Comparison of ENCODE assay signal across 31 cellular contexts in genomic region chr10:100114460-100114859, GRCh38. TPM values are rescaled to one million over a fixed set of nuclear protein-coding genes. Genes with fewer than 3 reads are reported as not detected.
"Had no signal": no experiment of that assay in that cellular context is flagged by ENCODE, and none has a peak within 500 bp of the region (broad histone marks: within the 10 kb centered on the region; RNA-seq: fewer than 3 reads in every experiment).

No MANE protein-coding gene starts in this region.

- H3K9me3 Mint-ChIP-seq: dendritic cell treated with granulocyte-macrophage colony-stimulating factor and Interleukin-4, amounts not matched to agents 40 ng/mL and 50 ng/mL, for 4 days; endodermal cell had no signal

- FAIRE-seq: colon, endometrium, islet of Langerhans, keratinocyte had no signal

- H3K27ac Mint-ChIP-seq: dendritic cell treated with granulocyte-macrophage colony-stimulating factor and Interleukin-4, amounts not matched to agents 40 ng/mL and 50 ng/mL, for 4 days; effector memory CD8-positive, alpha-beta T cell; endodermal cell; memory B cell had no signal

- H3K4me3 ChIP-seq: gastrocnemius medialis, left lung, lower lobe of right lung had no signal

- DNase-seq: cortex of kidney; effector CD8-positive, alpha-beta T cell; effector memory CD8-positive, alpha-beta T cell; endodermal cell; erythroblast; esophagus squamous epithelium; foreskin melanocyte; gastrocnemius medialis; heart right ventricle; hippocampal formation; left cardiac atrium; left ventricle myocardium superior; lower lobe of right lung; mesendoderm; midbrain had no signal

- H3K4me1 Mint-ChIP-seq: memory B cell had no signal

- H3K36me3 ChIP-seq: esophagus squamous epithelium, gastrocnemius medialis, heart right ventricle, left lung, lower lobe of right lung had no signal

- H3K4me3 Mint-ChIP-seq: dendritic cell treated with granulocyte-macrophage colony-stimulating factor and Interleukin-4, amounts not matched to agents 40 ng/mL and 50 ng/mL, for 4 days; effector memory CD8-positive, alpha-beta T cell; endodermal cell; memory B cell had no signal

- H3K4me1 ChIP-seq: gastrocnemius medialis, left lung, lower lobe of right lung had no signal

- H3K36me3 Mint-ChIP-seq: memory B cell had no signal

- H3K27ac ChIP-seq: epithelial cell of prostate, esophagus squamous epithelium, gastrocnemius medialis, heart right ventricle, left lung, lower lobe of right lung had no signal

- H3K9me3 ChIP-seq: esophagus squamous epithelium, gastrocnemius medialis, heart right ventricle, left lung, lower lobe of right lung had no signal

RNA-seq across cellular contexts. Expression of gene CPN1, which starts 32.8 kb away (rescaled TPM):
- total RNA-seq: dermis microvascular lymphatic vessel endothelial cell, esophagus mucosa, esophagus squamous epithelium, glomerular endothelial cell, heart right ventricle, kidney epithelial cell, left cardiac atrium, left lung, left ventricle myocardium superior, lower leg skin, lower lobe of right lung, lung microvascular endothelial cell, mononuclear cell, mucosa of gallbladder had no signal
- polyA plus RNA-seq: heart right ventricle, keratinocyte had no signal
